Comparison of ENCODE assay signal across 8 cellular contexts in genomic region chr10:73956476-73957338, GRCh38. TPM values are rescaled to one million over a fixed set of nuclear protein-coding genes. Genes with fewer than 3 reads are reported as not detected.
A peak's percentile ranks its signal among the peaks of the same experiment; 100 is the strongest.
DNase-seq lines count a peak whose midpoint lies in the region; ATAC-seq and TF ChIP-seq lines count a peak whose summit lies in the region.

No MANE protein-coding gene starts in this region.

- peak; percentile 48 for ATAC-seq in gastroesophageal sphincter

- H3K36me3 ChIP-seq in gastroesophageal sphincter = no peaks in the 10 kb centered on the region
- no peaks in the 10 kb centered on the region for H3K36me3 ChIP-seq in sigmoid colon

- H3K27me3 ChIP-seq in gastroesophageal sphincter (no peaks in the 10 kb centered on the region), sigmoid colon (no peaks in the 10 kb centered on the region)

- TF ChIP-seq CTCF in GM20000 (IDR thresholded peaks at IDR 0.05; ENCODE audit: extremely low read depth, missing control alignments) (no peak), gastroesophageal sphincter (IDR thresholded peaks at IDR 0.05) (no peak), sigmoid colon (IDR thresholded peaks at IDR 0.05) (no peak)

- peak overlapping the region; percentile 98 for H3K27ac Mint-ChIP-seq in IgD-negative memory B cell
- peak overlapping the region; percentile 86 for H3K27ac Mint-ChIP-seq in activated CD4-positive, alpha-beta T cell treated with anti-CD3 and anti-CD28 coated beads, Interleukin-2, amount 10 ng/mL, durations not matched to agents 24 days and 14 days

- peak overlapping the region; percentile 72 to 82 (median 76) for H3K27ac ChIP-seq in gastroesophageal sphincter
- peak overlapping the region; percentile 73 to 77 (median 74) for H3K27ac ChIP-seq in sigmoid colon

- H3K4me3 ChIP-seq in gastroesophageal sphincter (no peak overlapping the region), sigmoid colon (no peak overlapping the region)

- TF ChIP-seq POLR2A in gastroesophageal sphincter (IDR thresholded peaks at IDR 0.05) (no peak), sigmoid colon (IDR thresholded peaks at IDR 0.05) (no peak)

- H3K4me1 Mint-ChIP-seq in IgD-negative memory B cell = peaks cover 42 to 54% (median 44%) of the 10 kb centered on the region in 3 donors
- H3K4me1 Mint-ChIP-seq in activated CD4-positive, alpha-beta T cell treated with anti-CD3 and anti-CD28 coated beads, Interleukin-2, amount 10 ng/mL, durations not matched to agents 24 days and 14 days = peaks cover 47% of the 10 kb centered on the region

- DNase-seq in COLO829 (ENCODE audit: low spot score) (peak; percentile 64), GM20000 (ENCODE audit: low spot score) (peak; percentile 77), sigmoid colon (no peak), HuH-7.5 (ENCODE audit: low spot score) (no peak), NCI-H187 treated with DMSO at 0.1 percent for 48 hours (lab: John Stamatoyannopoulos, UW) (no peak)
- DNase-seq in activated CD4-positive, alpha-beta T cell treated with anti-CD3 and anti-CD28 coated beads, Interleukin-2, amount 10 ng/mL, durations not matched to agents 24 days and 14 days = peak; percentile 80

- peaks cover 4% of the 10 kb centered on the region for H3K36me3 Mint-ChIP-seq in IgD-negative memory B cell
- no peaks in the 10 kb centered on the region for H3K36me3 Mint-ChIP-seq in activated CD4-positive, alpha-beta T cell treated with anti-CD3 and anti-CD28 coated beads, Interleukin-2, amount 10 ng/mL, durations not matched to agents 24 days and 14 days (ENCODE audit: low read depth)

- H3K4me1 ChIP-seq in gastroesophageal sphincter (peaks cover 0 to 32% (median 0%) of the 10 kb centered on the region in 3 donors), sigmoid colon (peaks cover 0 to 16% (median 13%) of the 10 kb centered on the region in 4 donors)

- H3K9me3 Mint-ChIP-seq in IgD-negative memory B cell = no peaks in the 10 kb centered on the region
- no peaks in the 10 kb centered on the region for H3K9me3 Mint-ChIP-seq in activated CD4-positive, alpha-beta T cell treated with anti-CD3 and anti-CD28 coated beads, Interleukin-2, amount 10 ng/mL, durations not matched to agents 24 days and 14 days

- no peaks in the 10 kb centered on the region for H3K9me3 ChIP-seq in gastroesophageal sphincter
- H3K9me3 ChIP-seq in sigmoid colon = no peaks in the 10 kb centered on the region

- H3K27me3 Mint-ChIP-seq in IgD-negative memory B cell = no peaks in the 10 kb centered on the region
- peaks cover 2% of the 10 kb centered on the region for H3K27me3 Mint-ChIP-seq in activated CD4-positive, alpha-beta T cell treated with anti-CD3 and anti-CD28 coated beads, Interleukin-2, amount 10 ng/mL, durations not matched to agents 24 days and 14 days

- intact Hi-C loops in activated CD4-positive, alpha-beta T cell treated with anti-CD3 and anti-CD28 coated beads, Interleukin-2, amount 10 ng/mL, durations not matched to agents 24 days and 14 days (cut with micrococcal nuclease) = loop anchor here (1.0 to 5.0 kb wide), 5 partner anchors 42 to 122 kb away; partner anchors contain the start of genes PLAU and VCL
- intact Hi-C loops in sigmoid colon (cut with DNase I) = loop anchor here (5.0 kb wide), 1 partner anchor 126 kb away; no protein-coding TSS in a partner anchor

- H3K4me3 Mint-ChIP-seq in IgD-negative memory B cell = peak overlapping the region; percentile 53 to 94 (median 88)
- H3K4me3 Mint-ChIP-seq in activated CD4-positive, alpha-beta T cell treated with anti-CD3 and anti-CD28 coated beads, Interleukin-2, amount 10 ng/mL, durations not matched to agents 24 days and 14 days = peak overlapping the region; percentile 78

- TF ChIP-seq EP300 in gastroesophageal sphincter (IDR thresholded peaks at IDR 0.05) (no peak), sigmoid colon (IDR thresholded peaks at IDR 0.05) (no peak)

- 41 to 50% methylated on average over 2 to 4 of the region's 9 CpGs for WGBS in gastroesophageal sphincter (ENCODE audit: low coverage in 1 of 2), 2 donors
- WGBS in sigmoid colon, 2 donors = 33 to 45% methylated on average over 9 of the region's 9 CpGs

RNA-seq across cellular contexts. Expression of gene VCL, which starts 41.2 kb away (rescaled TPM):
- polyA plus RNA-seq in IgD-negative memory B cell (44.2 TPM), sigmoid colon (10 to 100 TPM in 1 of 3 donors, 1 to 10 TPM in 2; 6.2 to 47.4 (median 6.6) TPM)
- 26.1 and 26.8 TPM in 2 replicates for total RNA-seq in activated CD4-positive, alpha-beta T cell treated with anti-CD3 and anti-CD28 coated beads, Interleukin-2, amount 10 ng/mL, durations not matched to agents 24 days and 14 days
- total RNA-seq in gastroesophageal sphincter (100 to 1,000 TPM; 433 to 615 (median 440) TPM), sigmoid colon (100 to 1,000 TPM; 179 to 451 (median 305) TPM)

RNA-seq across cellular contexts. Expression of gene PLAU, which starts 45.8 kb away (rescaled TPM):
- polyA plus RNA-seq in IgD-negative memory B cell = not detected
- 0.57 and 0.72 TPM in 2 replicates for total RNA-seq in activated CD4-positive, alpha-beta T cell treated with anti-CD3 and anti-CD28 coated beads, Interleukin-2, amount 10 ng/mL, durations not matched to agents 24 days and 14 days
- total RNA-seq in gastroesophageal sphincter = 10 to 100 TPM in 1 of 4 donors, 1 to 10 TPM in 3; 1.1 to 43.3 (median 8.3) TPM
- 1 to 10 TPM; 2.5 to 9.4 (median 3.7) TPM for total RNA-seq in sigmoid colon
- polyA plus RNA-seq in sigmoid colon = 10 to 100 TPM in 1 of 3 donors, 1 to 10 TPM in 2; 3.6 to 15.7 (median 9.9) TPM

Comparison
In these comparisons a context has a peak if more than half of its experiments do, and no peak if none do; other contexts are left out.
1. DNase-seq: peak in COLO829 (single experiment), GM20000 (single experiment) and activated CD4-positive, alpha-beta T cell treated with anti-CD3 and anti-CD28 coated beads, Interleukin-2, amount 10 ng/mL, durations not matched to agents 24 days and 14 days (single experiment); none in sigmoid colon (single experiment), HuH-7.5 (single experiment) and NCI-H187 treated with DMSO at 0.1 percent for 48 hours (single experiment).